13 cellular contexts compared by ENCODE assay signal in the genomic region with DNA sequence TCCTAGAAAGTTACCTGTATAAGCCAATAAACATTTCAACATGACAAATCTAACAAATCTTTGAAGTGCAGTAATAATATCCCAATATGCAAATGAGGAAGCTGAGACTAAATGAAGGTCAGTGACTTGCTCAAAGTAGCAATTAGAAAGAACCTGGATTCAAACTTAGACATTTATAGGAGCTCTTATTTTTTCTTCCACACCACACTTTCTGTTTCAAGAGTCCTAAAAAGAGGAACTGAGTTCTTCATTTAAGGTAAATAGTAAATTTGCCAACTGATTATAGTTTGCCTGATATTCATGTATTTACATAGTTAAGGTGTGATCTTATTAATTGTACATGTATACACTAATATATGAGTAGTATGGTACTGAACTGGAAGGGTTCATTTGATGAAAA.
DNase-seq lines count a peak whose midpoint lies in the region; ATAC-seq and TF ChIP-seq lines count a peak whose summit lies in the region.
"Had no signal": no experiment of that assay in that cellular context is flagged by ENCODE, and none has a peak within 500 bp of the region (broad histone marks: within the 10 kb centered on the region; RNA-seq: fewer than 3 reads in every experiment).

No MANE protein-coding gene starts in this region.

- intact Hi-C loops in posterior cingulate gyrus (cut with DNase I), result no loop called here

- in situ Hi-C loops in GM13976 (cut with MboI; ENCODE audit: low sequenced_read_pairs, unreplicated experiment), result no loop called here

- ATAC-seq in GM21367 (IDR thresholded peaks at IDR 0.05; ENCODE audit: unreplicated experiment) (peak; percentile 48), HG03432 (IDR thresholded peaks at IDR 0.05; ENCODE audit: unreplicated experiment) (peak; percentile 73)
- ATAC-seq: activated naive CD8-positive, alpha-beta T cell treated with anti-CD3 and anti-CD28 coated beads, Interleukin-2, amount 50 U/mL, for 24 hours had no signal

- no peak for TF ChIP-seq CTCF in GM13976 (IDR thresholded peaks at IDR 0.05; ENCODE audit: borderline replicate concordance, control extremely low read depth, extremely low read depth, insufficient read depth, missing control alignments)

- DNase-seq in GM13976 (ENCODE audit: low spot score), result peak; percentile 41
- DNase-seq in germinal center (ENCODE audit: low spot score), result peak; percentile 47
- DNase-seq in posterior cingulate gyrus, result no peak
- no peak for DNase-seq in GOT3 (lab: John Stamatoyannopoulos, UW)
- no peak for DNase-seq in DMS114 treated with DMSO at 0.1 percent for 48 hours (lab: John Stamatoyannopoulos, UW; ENCODE audit: unreplicated experiment)
- no peak for DNase-seq in CD1c-positive myeloid dendritic cell (ENCODE audit: extremely low spot score)
- DNase-seq: activated naive CD8-positive, alpha-beta T cell treated with anti-CD3 and anti-CD28 coated beads, Interleukin-2, amount 50 U/mL, for 24 hours; NCI-H1048; NCI-H446; SHP77; stimulated activated CD4-positive, alpha-beta T cell treated with anti-CD3 and anti-CD28 coated beads, Interleukin-4, amount 100 ng/mL, for 24 hours had no signal

Comparison
In these comparisons a context has a peak if more than half of its experiments do, and no peak if none do; other contexts are left out.
1. DNase-seq: peak in GM13976 (single experiment) and germinal center (single experiment); none in posterior cingulate gyrus (0 of 10), GOT3 (single experiment), DMS114 treated with DMSO at 0.1 percent for 48 hours (single experiment) and CD1c-positive myeloid dendritic cell (single experiment).